Comparison of ENCODE assay signal across 1 cellular context in genomic region chr12:6635856-6636521, GRCh38.
A peak's percentile ranks its signal among the peaks of the same experiment; 100 is the strongest.
TF ChIP-seq lines count a peak whose summit lies in the region.

Gene LPAR5, minus strand, starts transcription at chr12:6635959. Its CDS starts 14,711 bp downstream, at chr12:6621248.

TF ChIP-seq in K562, 482 proteins besides CTCF, POLR2A, EP300 and RAD21 (continued from another document and continues in another):
- TF ChIP-seq TFAP4 (CRISPR knock-in tag; IDR thresholded peaks at IDR 0.05; ENCODE audit: borderline replicate concordance) (peak; percentile 64), CBX8 (IDR thresholded peaks at IDR 0.05; ENCODE audit: borderline replicate concordance, extremely low read depth, low read depth, low read length, poor library complexity, severe bottlenecking) (no peak), CEBPG (CRISPR knock-in tag; IDR thresholded peaks at IDR 0.05) (peak; percentile 20; the same call in 1 of the 2 replicates), CEBPG (tag; conservative IDR thresholded peaks at IDR 0.05 in 1 of 2, IDR thresholded peaks at IDR 0.05 in 1 of 2) (no peak), MCM5 (IDR thresholded peaks at IDR 0.05; ENCODE audit: low read depth) (no peak), STAT5B (CRISPR knock-in tag; IDR thresholded peaks at IDR 0.05) (no peak), THAP7 (CRISPR knock-in tag; IDR thresholded peaks at IDR 0.05) (no peak), SREBF1 (IDR thresholded peaks at IDR 0.05; ENCODE audit: borderline replicate concordance, low read depth, low read length) (no peak), SIN3A (IDR thresholded peaks at IDR 0.05; ENCODE audit: borderline replicate concordance in 2 of 2, control insufficient read depth in 1 of 2, low read depth in 2 of 2, low read length in 2 of 2) (0 out of 4 replicates have a peak, but pooled peaks of 1 of the 2 experiments have one; percentile 34), NR2F6 (CRISPR knock-in tag; IDR thresholded peaks at IDR 0.05) (no peak), CHD4 (IDR thresholded peaks at IDR 0.05; ENCODE audit: insufficient read depth, insufficient replicate concordance, low read depth, low read length, poor library complexity, severe bottlenecking) (no peak), ZNF165 (CRISPR knock-in tag; IDR thresholded peaks at IDR 0.05; ENCODE audit: borderline replicate concordance) (no peak), LCOR (CRISPR knock-in tag; IDR thresholded peaks at IDR 0.05) (no peak), JUND (IDR thresholded peaks at IDR 0.05; ENCODE audit: borderline replicate concordance, low read depth, low read length) (no peak; the same call in 1 of the 2 replicates), JUND (tag; IDR thresholded peaks at IDR 0.05; ENCODE audit: borderline replicate concordance, low read depth, low read length) (peak; percentile 24; the same call in 1 of the 3 replicates), YY1 (IDR thresholded peaks at IDR 0.05; ENCODE audit: borderline replicate concordance in 1 of 3, control insufficient read depth in 1 of 3, extremely low read depth in 1 of 3, insufficient read depth in 3 of 3, insufficient read length in 1 of 3, insufficient replicate concordance in 2 of 3, low read depth in 1 of 3, low read length in 2 of 3) (no peak), ZNF146 (CRISPR knock-in tag; IDR thresholded peaks at IDR 0.05; ENCODE audit: unreplicated experiment) (no peak), MTA2 (IDR thresholded peaks at IDR 0.05; ENCODE audit: low read depth) (no peak), NFIX (CRISPR knock-in tag; IDR thresholded peaks at IDR 0.05; ENCODE audit: low read depth) (no peak), PTRF (tag; IDR thresholded peaks at IDR 0.05) (no peak), SIRT6 (IDR thresholded peaks at IDR 0.05; ENCODE audit: low read depth, low read length) (no peak), SNIP1 (IDR thresholded peaks at IDR 0.05; ENCODE audit: low read depth) (no peak), SMAD4 (CRISPR knock-in tag; conservative IDR thresholded peaks at IDR 0.05) (peak; percentile 52), ILF3 (IDR thresholded peaks at IDR 0.05; ENCODE audit: borderline replicate concordance) (no peak), KLF6 (CRISPR knock-in tag; IDR thresholded peaks at IDR 0.05; ENCODE audit: borderline replicate concordance) (no peak), EWSR1 (IDR thresholded peaks at IDR 0.05; ENCODE audit: borderline replicate concordance, low read depth, partially characterized antibody) (no peak), OTX1 (CRISPR knock-in tag; IDR thresholded peaks at IDR 0.05) (no peak), ZNF3 (CRISPR knock-in tag; IDR thresholded peaks at IDR 0.05) (no peak), HOXB6 (CRISPR knock-in tag; IDR thresholded peaks at IDR 0.05; ENCODE audit: borderline replicate concordance) (no peak), HSF4 (CRISPR knock-in tag; IDR thresholded peaks at IDR 0.05; ENCODE audit: borderline replicate concordance) (no peak), KAT8 (IDR thresholded peaks at IDR 0.05; ENCODE audit: low read depth) (no peak), HMGXB4 (CRISPR knock-in tag; IDR thresholded peaks at IDR 0.05) (no peak), MAFK (IDR thresholded peaks at IDR 0.05; ENCODE audit: low read length) (no peak), RERE (CRISPR knock-in tag; IDR thresholded peaks at IDR 0.05; ENCODE audit: borderline replicate concordance) (no peak), MCM3 (IDR thresholded peaks at IDR 0.05) (no peak)
- TF ChIP-seq, protein P1, sequence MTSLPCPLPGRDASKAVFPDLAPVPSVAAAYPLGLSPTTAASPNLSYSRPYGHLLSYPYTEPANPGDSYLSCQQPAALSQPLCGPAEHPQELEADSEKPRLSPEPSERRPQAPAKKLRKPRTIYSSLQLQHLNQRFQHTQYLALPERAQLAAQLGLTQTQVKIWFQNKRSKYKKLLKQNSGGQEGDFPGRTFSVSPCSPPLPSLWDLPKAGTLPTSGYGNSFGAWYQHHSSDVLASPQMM (CRISPR knock-in tag; IDR thresholded peaks at IDR 0.05) = no peak
- TF ChIP-seq, protein P2, sequence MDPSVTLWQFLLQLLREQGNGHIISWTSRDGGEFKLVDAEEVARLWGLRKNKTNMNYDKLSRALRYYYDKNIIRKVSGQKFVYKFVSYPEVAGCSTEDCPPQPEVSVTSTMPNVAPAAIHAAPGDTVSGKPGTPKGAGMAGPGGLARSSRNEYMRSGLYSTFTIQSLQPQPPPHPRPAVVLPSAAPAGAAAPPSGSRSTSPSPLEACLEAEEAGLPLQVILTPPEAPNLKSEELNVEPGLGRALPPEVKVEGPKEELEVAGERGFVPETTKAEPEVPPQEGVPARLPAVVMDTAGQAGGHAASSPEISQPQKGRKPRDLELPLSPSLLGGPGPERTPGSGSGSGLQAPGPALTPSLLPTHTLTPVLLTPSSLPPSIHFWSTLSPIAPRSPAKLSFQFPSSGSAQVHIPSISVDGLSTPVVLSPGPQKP (CRISPR knock-in tag; IDR thresholded peaks at IDR 0.05) = no peak
- TF ChIP-seq, protein P3, sequence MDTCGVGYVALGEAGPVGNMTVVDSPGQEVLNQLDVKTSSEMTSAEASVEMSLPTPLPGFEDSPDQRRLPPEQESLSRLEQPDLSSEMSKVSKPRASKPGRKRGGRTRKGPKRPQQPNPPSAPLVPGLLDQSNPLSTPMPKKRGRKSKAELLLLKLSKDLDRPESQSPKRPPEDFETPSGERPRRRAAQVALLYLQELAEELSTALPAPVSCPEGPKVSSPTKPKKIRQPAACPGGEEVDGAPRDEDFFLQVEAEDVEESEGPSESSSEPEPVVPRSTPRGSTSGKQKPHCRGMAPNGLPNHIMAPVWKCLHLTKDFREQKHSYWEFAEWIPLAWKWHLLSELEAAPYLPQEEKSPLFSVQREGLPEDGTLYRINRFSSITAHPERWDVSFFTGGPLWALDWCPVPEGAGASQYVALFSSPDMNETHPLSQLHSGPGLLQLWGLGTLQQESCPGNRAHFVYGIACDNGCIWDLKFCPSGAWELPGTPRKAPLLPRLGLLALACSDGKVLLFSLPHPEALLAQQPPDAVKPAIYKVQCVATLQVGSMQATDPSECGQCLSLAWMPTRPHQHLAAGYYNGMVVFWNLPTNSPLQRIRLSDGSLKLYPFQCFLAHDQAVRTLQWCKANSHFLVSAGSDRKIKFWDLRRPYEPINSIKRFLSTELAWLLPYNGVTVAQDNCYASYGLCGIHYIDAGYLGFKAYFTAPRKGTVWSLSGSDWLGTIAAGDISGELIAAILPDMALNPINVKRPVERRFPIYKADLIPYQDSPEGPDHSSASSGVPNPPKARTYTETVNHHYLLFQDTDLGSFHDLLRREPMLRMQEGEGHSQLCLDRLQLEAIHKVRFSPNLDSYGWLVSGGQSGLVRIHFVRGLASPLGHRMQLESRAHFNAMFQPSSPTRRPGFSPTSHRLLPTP (IDR thresholded peaks at IDR 0.05; ENCODE audit: borderline replicate concordance, extremely low read depth, insufficient read length) = no peak
- TF ChIP-seq, protein P4, sequence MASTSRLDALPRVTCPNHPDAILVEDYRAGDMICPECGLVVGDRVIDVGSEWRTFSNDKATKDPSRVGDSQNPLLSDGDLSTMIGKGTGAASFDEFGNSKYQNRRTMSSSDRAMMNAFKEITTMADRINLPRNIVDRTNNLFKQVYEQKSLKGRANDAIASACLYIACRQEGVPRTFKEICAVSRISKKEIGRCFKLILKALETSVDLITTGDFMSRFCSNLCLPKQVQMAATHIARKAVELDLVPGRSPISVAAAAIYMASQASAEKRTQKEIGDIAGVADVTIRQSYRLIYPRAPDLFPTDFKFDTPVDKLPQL (IDR thresholded peaks at IDR 0.05; ENCODE audit: extremely low read depth, insufficient read length) = no peak
- TF ChIP-seq, protein P5, sequence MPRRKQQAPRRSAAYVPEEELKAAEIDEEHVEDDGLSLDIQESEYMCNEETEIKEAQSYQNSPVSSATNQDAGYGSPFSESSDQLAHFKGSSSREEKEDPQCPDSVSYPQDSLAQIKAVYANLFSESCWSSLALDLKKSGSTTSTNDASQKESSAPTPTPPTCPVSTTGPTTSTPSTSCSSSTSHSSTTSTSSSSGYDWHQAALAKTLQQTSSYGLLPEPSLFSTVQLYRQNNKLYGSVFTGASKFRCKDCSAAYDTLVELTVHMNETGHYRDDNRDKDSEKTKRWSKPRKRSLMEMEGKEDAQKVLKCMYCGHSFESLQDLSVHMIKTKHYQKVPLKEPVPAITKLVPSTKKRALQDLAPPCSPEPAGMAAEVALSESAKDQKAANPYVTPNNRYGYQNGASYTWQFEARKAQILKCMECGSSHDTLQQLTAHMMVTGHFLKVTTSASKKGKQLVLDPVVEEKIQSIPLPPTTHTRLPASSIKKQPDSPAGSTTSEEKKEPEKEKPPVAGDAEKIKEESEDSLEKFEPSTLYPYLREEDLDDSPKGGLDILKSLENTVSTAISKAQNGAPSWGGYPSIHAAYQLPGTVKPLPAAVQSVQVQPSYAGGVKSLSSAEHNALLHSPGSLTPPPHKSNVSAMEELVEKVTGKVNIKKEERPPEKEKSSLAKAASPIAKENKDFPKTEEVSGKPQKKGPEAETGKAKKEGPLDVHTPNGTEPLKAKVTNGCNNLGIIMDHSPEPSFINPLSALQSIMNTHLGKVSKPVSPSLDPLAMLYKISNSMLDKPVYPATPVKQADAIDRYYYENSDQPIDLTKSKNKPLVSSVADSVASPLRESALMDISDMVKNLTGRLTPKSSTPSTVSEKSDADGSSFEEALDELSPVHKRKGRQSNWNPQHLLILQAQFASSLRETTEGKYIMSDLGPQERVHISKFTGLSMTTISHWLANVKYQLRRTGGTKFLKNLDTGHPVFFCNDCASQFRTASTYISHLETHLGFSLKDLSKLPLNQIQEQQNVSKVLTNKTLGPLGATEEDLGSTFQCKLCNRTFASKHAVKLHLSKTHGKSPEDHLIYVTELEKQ (CRISPR knock-in tag; IDR thresholded peaks at IDR 0.05) = no peak
- TF ChIP-seq, protein P6, sequence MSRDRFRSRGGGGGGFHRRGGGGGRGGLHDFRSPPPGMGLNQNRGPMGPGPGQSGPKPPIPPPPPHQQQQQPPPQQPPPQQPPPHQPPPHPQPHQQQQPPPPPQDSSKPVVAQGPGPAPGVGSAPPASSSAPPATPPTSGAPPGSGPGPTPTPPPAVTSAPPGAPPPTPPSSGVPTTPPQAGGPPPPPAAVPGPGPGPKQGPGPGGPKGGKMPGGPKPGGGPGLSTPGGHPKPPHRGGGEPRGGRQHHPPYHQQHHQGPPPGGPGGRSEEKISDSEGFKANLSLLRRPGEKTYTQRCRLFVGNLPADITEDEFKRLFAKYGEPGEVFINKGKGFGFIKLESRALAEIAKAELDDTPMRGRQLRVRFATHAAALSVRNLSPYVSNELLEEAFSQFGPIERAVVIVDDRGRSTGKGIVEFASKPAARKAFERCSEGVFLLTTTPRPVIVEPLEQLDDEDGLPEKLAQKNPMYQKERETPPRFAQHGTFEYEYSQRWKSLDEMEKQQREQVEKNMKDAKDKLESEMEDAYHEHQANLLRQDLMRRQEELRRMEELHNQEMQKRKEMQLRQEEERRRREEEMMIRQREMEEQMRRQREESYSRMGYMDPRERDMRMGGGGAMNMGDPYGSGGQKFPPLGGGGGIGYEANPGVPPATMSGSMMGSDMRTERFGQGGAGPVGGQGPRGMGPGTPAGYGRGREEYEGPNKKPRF (IDR thresholded peaks at IDR 0.05; ENCODE audit: low read depth, low read length) = no peak
